ENCODE assay signal across 10 cellular contexts in genomic region chr15:90306560-90306959, GRCh38. TPM values are rescaled to one million over a fixed set of nuclear protein-coding genes. Genes with fewer than 3 reads are reported as not detected.
DNase-seq lines count a peak whose midpoint lies in the region; ATAC-seq, FAIRE-seq and TF ChIP-seq lines count a peak whose summit lies in the region.
"Had no signal": no experiment of that assay in that cellular context is flagged by ENCODE, and none has a peak within 500 bp of the region (broad histone marks: within the 10 kb centered on the region; RNA-seq: fewer than 3 reads in every experiment).

No MANE protein-coding gene starts in this region.

- CTCF ChIA-PET in activated CD8-positive, alpha-beta T cell treated with anti-CD3 and anti-CD28 coated beads, Interleukin-2, amount 10 ng/mL, durations not matched to agents 7 days and 5 days (lab: Charles Lee): interaction anchor here (0.9 to 4.2 kb wide), 14 partner anchors 8 to 626 kb away, joined by 3 to 50 read pairs (median 4); partner anchors contain the start of genes HDDC3, IQGAP1 and NGRN

- peak; percentile 82 for ATAC-seq in HG02852 (IDR thresholded peaks at IDR 0.05; ENCODE audit: unreplicated experiment)
- peak; percentile 84 for ATAC-seq in activated CD8-positive, alpha-beta T cell treated with anti-CD3 and anti-CD28 coated beads, Interleukin-2, amount 10 ng/mL, durations not matched to agents 7 days and 5 days
- peak; percentile 90 to 95 for ATAC-seq in natural killer cell treated with Interleukin-12 subunit alpha and Interleukin-12 subunit beta and Interleukin-15 and Interleukin-18, amount 100 ng/mL, for 72 hours
- ATAC-seq in HG02981 (IDR thresholded peaks at IDR 0.05; ENCODE audit: unreplicated experiment): no peak

- peak overlapping the region; percentile 88 for H3K27ac Mint-ChIP-seq in activated CD8-positive, alpha-beta T cell treated with anti-CD3 and anti-CD28 coated beads, Interleukin-2, amount 10 ng/mL, durations not matched to agents 7 days and 5 days
- H3K27ac Mint-ChIP-seq in natural killer cell treated with Interleukin-12 subunit alpha and Interleukin-12 subunit beta and Interleukin-15 and Interleukin-18, amount 100 ng/mL, for 72 hours: peak overlapping the region; percentile 57 to 64

- H3K27me3 Mint-ChIP-seq in activated CD8-positive, alpha-beta T cell treated with anti-CD3 and anti-CD28 coated beads, Interleukin-2, amount 10 ng/mL, durations not matched to agents 7 days and 5 days (ENCODE audit: low read depth): peaks cover 4% of the 10 kb centered on the region
- peaks cover 0 to 3% of the 10 kb centered on the region in 2 donors for H3K27me3 Mint-ChIP-seq in natural killer cell treated with Interleukin-12 subunit alpha and Interleukin-12 subunit beta and Interleukin-15 and Interleukin-18, amount 100 ng/mL, for 72 hours

- no peak for TF ChIP-seq CTCF in D721Med (IDR thresholded peaks at IDR 0.05; ENCODE audit: insufficient read depth, missing control alignments)

- H3K9me3 Mint-ChIP-seq in activated CD8-positive, alpha-beta T cell treated with anti-CD3 and anti-CD28 coated beads, Interleukin-2, amount 10 ng/mL, durations not matched to agents 7 days and 5 days (ENCODE audit: insufficient read depth): no peaks in the 10 kb centered on the region
- no peaks in the 10 kb centered on the region for H3K9me3 Mint-ChIP-seq in natural killer cell treated with Interleukin-12 subunit alpha and Interleukin-12 subunit beta and Interleukin-15 and Interleukin-18, amount 100 ng/mL, for 72 hours

- POLR2A ChIA-PET in activated CD8-positive, alpha-beta T cell treated with anti-CD3 and anti-CD28 coated beads, Interleukin-2, amount 10 ng/mL, durations not matched to agents 7 days and 5 days (lab: Charles Lee): interaction anchor here (0.9 to 1.9 kb wide), 2 partner anchors 13 to 81 kb away, joined by 4 to 6 read pairs; partner anchors contain the start of gene IQGAP1

- no peaks in the 10 kb centered on the region for H3K36me3 Mint-ChIP-seq in activated CD8-positive, alpha-beta T cell treated with anti-CD3 and anti-CD28 coated beads, Interleukin-2, amount 10 ng/mL, durations not matched to agents 7 days and 5 days (ENCODE audit: low read depth)
- no peaks in the 10 kb centered on the region for H3K36me3 Mint-ChIP-seq in natural killer cell treated with Interleukin-12 subunit alpha and Interleukin-12 subunit beta and Interleukin-15 and Interleukin-18, amount 100 ng/mL, for 72 hours

- peak; percentile 75 for FAIRE-seq in GM18507 (lab: Jason Lieb, UNC)
- FAIRE-seq in D721Med (lab: Jason Lieb, UNC): no peak
- FAIRE-seq: astrocyte had no signal

- DNase-seq in GM18507 (ENCODE audit: extremely low spot score, insufficient read length, low read depth) (peak; percentile 22), D721Med (ENCODE audit: insufficient read length, low spot score) (no peak), NCI-H526 (lab: John Stamatoyannopoulos, UW) (no peak), 8988T (no peak)
- DNase-seq in activated CD8-positive, alpha-beta T cell treated with anti-CD3 and anti-CD28 coated beads, Interleukin-2, amount 10 ng/mL, durations not matched to agents 7 days and 5 days: peak; percentile 60
- DNase-seq in natural killer cell treated with Interleukin-12 subunit alpha and Interleukin-12 subunit beta and Interleukin-15 and Interleukin-18, amount 100 ng/mL, for 72 hours (ENCODE audit: low spot score): peak; percentile 71
- DNase-seq: NCI-H1105 treated with DMSO at 0.1 percent for 48 hours had no signal

- H3K4me3 Mint-ChIP-seq in activated CD8-positive, alpha-beta T cell treated with anti-CD3 and anti-CD28 coated beads, Interleukin-2, amount 10 ng/mL, durations not matched to agents 7 days and 5 days: peak overlapping the region; percentile 42
- peak overlapping the region; percentile 88 for H3K4me3 Mint-ChIP-seq in natural killer cell treated with Interleukin-12 subunit alpha and Interleukin-12 subunit beta and Interleukin-15 and Interleukin-18, amount 100 ng/mL, for 72 hours

- H3K4me1 Mint-ChIP-seq in activated CD8-positive, alpha-beta T cell treated with anti-CD3 and anti-CD28 coated beads, Interleukin-2, amount 10 ng/mL, durations not matched to agents 7 days and 5 days (ENCODE audit: low read depth): peaks cover 32% of the 10 kb centered on the region
- H3K4me1 Mint-ChIP-seq in natural killer cell treated with Interleukin-12 subunit alpha and Interleukin-12 subunit beta and Interleukin-15 and Interleukin-18, amount 100 ng/mL, for 72 hours (ENCODE audit: low read depth in 2 of 2): peaks cover 27 to 30% of the 10 kb centered on the region in 2 donors

RNA-seq across cellular contexts. Expression of gene NGRN, which starts 41.1 kb away (rescaled TPM):
- total RNA-seq in activated CD8-positive, alpha-beta T cell treated with anti-CD3 and anti-CD28 coated beads, Interleukin-2, amount 10 ng/mL, durations not matched to agents 7 days and 5 days: 10 to 100 TPM; 29.7 to 29.8 TPM
- 10 to 100 TPM; 22.8 to 36.5 TPM for total RNA-seq in natural killer cell treated with Interleukin-12 subunit alpha and Interleukin-12 subunit beta and Interleukin-15 and Interleukin-18, amount 100 ng/mL, for 72 hours

RNA-seq across cellular contexts. Expression of gene ZNF774, which starts 45.5 kb away (rescaled TPM):
- total RNA-seq in activated CD8-positive, alpha-beta T cell treated with anti-CD3 and anti-CD28 coated beads, Interleukin-2, amount 10 ng/mL, durations not matched to agents 7 days and 5 days: 1 to 10 TPM in 1 of 2 experiments, under 1 TPM in 1; 0.60 to 1.6 TPM
- total RNA-seq in natural killer cell treated with Interleukin-12 subunit alpha and Interleukin-12 subunit beta and Interleukin-15 and Interleukin-18, amount 100 ng/mL, for 72 hours: 1 to 10 TPM; 1.3 to 1.4 TPM

RNA-seq across cellular contexts. Expression of gene TTLL13, which starts 57.2 kb away (rescaled TPM):
- total RNA-seq in activated CD8-positive, alpha-beta T cell treated with anti-CD3 and anti-CD28 coated beads, Interleukin-2, amount 10 ng/mL, durations not matched to agents 7 days and 5 days: 1 to 10 TPM in 1 of 2 experiments, not detected in 1; 1.3 TPM
- under 1 TPM in 1 of 2 donors, not detected in 1; 0.36 TPM for total RNA-seq in natural killer cell treated with Interleukin-12 subunit alpha and Interleukin-12 subunit beta and Interleukin-15 and Interleukin-18, amount 100 ng/mL, for 72 hours
- total RNA-seq: astrocyte had no signal

Comparison
In these comparisons a context has a peak if more than half of its experiments do, and no peak if none do; other contexts are left out.
1. DNase-seq: peak in GM18507 (single experiment), activated CD8-positive, alpha-beta T cell treated with anti-CD3 and anti-CD28 coated beads, Interleukin-2, amount 10 ng/mL, durations not matched to agents 7 days and 5 days (single experiment) and natural killer cell treated with Interleukin-12 subunit alpha and Interleukin-12 subunit beta and Interleukin-15 and Interleukin-18, amount 100 ng/mL, for 72 hours (single experiment); none in D721Med (single experiment), NCI-H526 (0 of 2) and 8988T (single experiment).